In genomic region chr1:19878637-19878985, GRCh38 we compare ENCODE assay signal across 28 cellular contexts. TPM values are rescaled to one million over a fixed set of nuclear protein-coding genes. Genes with fewer than 3 reads are reported as not detected.
DNase-seq lines count a peak whose midpoint lies in the region; ATAC-seq and TF ChIP-seq lines count a peak whose summit lies in the region.
"Had no signal": no experiment of that assay in that cellular context is flagged by ENCODE, and none has a peak within 500 bp of the region (broad histone marks: within the 10 kb centered on the region; RNA-seq: fewer than 3 reads in every experiment).

No MANE protein-coding gene starts in this region.

- no peak overlapping the region for H2AK5ac ChIP-seq in mesenchymal stem cell (ENCODE audit: low read length, severe bottlenecking)

- H3K4me3 ChIP-seq in GM23338 (no peak overlapping the region), thyroid gland (replicated peaks in 1 of 3) (peak overlapping the region in 1 of 3 donors; percentile 3), mesenchymal stem cell (ENCODE audit: insufficient read depth in 1 of 2, low read depth in 1 of 2, low read length in 2 of 2) (no peak overlapping the region)
- H3K4me3 ChIP-seq: ascending aorta, ovary, sigmoid colon had no signal

- H3K27me3 Mint-ChIP-seq in GM23338 (ENCODE audit: insufficient read depth, low read depth, poor library complexity) (peaks cover 4% of the 10 kb centered on the region), nephron (ENCODE audit: low read depth) (no peaks in the 10 kb centered on the region)

- no peak overlapping the region for H3K14ac ChIP-seq in mesenchymal stem cell (ENCODE audit: low read length in 2 of 2)

- H3K4me3 Mint-ChIP-seq in GM23338 (no peak overlapping the region), nephron (no peak overlapping the region)
- H3K4me3 Mint-ChIP-seq: activated naive CD8-positive, alpha-beta T cell treated with anti-CD3 and anti-CD28 coated beads for 36 hours; naive B cell; WTC11 had no signal

- no peak overlapping the region for H4K8ac ChIP-seq in mesenchymal stem cell (ENCODE audit: low read length)

- no peak overlapping the region for H3K9ac ChIP-seq in mesenchymal stem cell (ENCODE audit: low read length)

- H3K4me2 ChIP-seq in GM23338 = no peak overlapping the region
- H3K4me2 ChIP-seq in mesenchymal stem cell (ENCODE audit: low read length, poor library complexity, severe bottlenecking) = no peak overlapping the region

- no peaks in the 10 kb centered on the region for H3F3A ChIP-seq in GM23338 (replicated peaks; ENCODE audit: low read depth)

- DNase-seq in GM23338 (ENCODE audit: low spot score) (no peak), epithelial cell of prostate (ENCODE audit: low read depth, low spot score) (no peak), thyroid gland (peak; percentile 87 to 88), mesenchymal stem cell (no peak), NCI-H1048 (lab: John Stamatoyannopoulos, UW) (no peak)
- DNase-seq: activated CD4-positive, alpha-beta T cell treated with anti-CD3 and anti-CD28 coated beads, Interleukin-2, amount 50 U/mL, for 48 hours; activated CD8-positive, alpha-beta memory T cell treated with anti-CD3 and anti-CD28 coated beads, Interleukin-2, amount 50 U/mL, for 48 hours; activated naive CD8-positive, alpha-beta T cell treated with anti-CD3 and anti-CD28 coated beads for 36 hours; central memory CD4-positive, alpha-beta T cell; dermis blood vessel endothelial cell; glutamatergic neuron; kidney glomerular epithelial cell; naive B cell; NCI-H1105; ovary; sigmoid colon; T-helper 9 cell had no signal

- H2AFZ ChIP-seq in GM23338 = peak overlapping the region; percentile 69; the same call in 1 of the 2 replicates
- H2AFZ ChIP-seq in mesenchymal stem cell (ENCODE audit: low read depth, low read length) = no peak overlapping the region

- 32 to 33% methylated on average over 12 of the region's 12 CpGs for WGBS in thyroid gland, 2 donors
- 95% methylated on average over 12 of the region's 12 CpGs for WGBS in mesenchymal stem cell

- ATAC-seq in GM23338 = no peak
- ATAC-seq in HG03378 (IDR thresholded peaks at IDR 0.05; ENCODE audit: unreplicated experiment) = no peak
- ATAC-seq: HCT116, Right ventricle myocardium inferior, WTC11 had no signal

- H3K79me1 ChIP-seq in mesenchymal stem cell (replicated peaks; ENCODE audit: low read length, poor library complexity, severe bottlenecking) = peaks cover 2% of the 10 kb centered on the region

- H3K18ac ChIP-seq in mesenchymal stem cell (ENCODE audit: low read depth in 1 of 2, low read length in 2 of 2) = no peak overlapping the region

- H3K9me3 ChIP-seq in thyroid gland = no peaks in the 10 kb centered on the region
- no peaks in the 10 kb centered on the region for H3K9me3 ChIP-seq in mesenchymal stem cell (ENCODE audit: control insufficient read depth, low read length)
- H3K9me3 ChIP-seq: ascending aorta, ovary, sigmoid colon had no signal

- no peak overlapping the region for H3K27ac ChIP-seq in GM23338 (ENCODE audit: low read depth)
- peak overlapping the region; percentile 59 for H3K27ac ChIP-seq in epithelial cell of prostate
- H3K27ac ChIP-seq in thyroid gland = peak overlapping the region; percentile 47 to 70 (median 61)
- no peak overlapping the region for H3K27ac ChIP-seq in mesenchymal stem cell (ENCODE audit: low read length, poor library complexity, severe bottlenecking)
- H3K27ac ChIP-seq: ascending aorta, ovary, sigmoid colon had no signal

- no peak overlapping the region for H4K91ac ChIP-seq in mesenchymal stem cell (ENCODE audit: low read length)

- H2BK15ac ChIP-seq in mesenchymal stem cell (ENCODE audit: low read depth, poor library complexity, severe bottlenecking) = no peak overlapping the region

- no peak overlapping the region for H2BK12ac ChIP-seq in mesenchymal stem cell (ENCODE audit: low read length in 2 of 2)

- no peaks in the 10 kb centered on the region for H3K9me2 ChIP-seq in GM23338 (ENCODE audit: insufficient read depth)

- H3K79me2 ChIP-seq in GM23338 (replicated peaks; ENCODE audit: insufficient read depth) = peaks cover 10% of the 10 kb centered on the region

- TF ChIP-seq POLR2A in thyroid gland (IDR thresholded peaks at IDR 0.05) = no peak

- H3K27me3 ChIP-seq in GM23338 (ENCODE audit: insufficient read depth) = no peaks in the 10 kb centered on the region
- H3K27me3 ChIP-seq in thyroid gland = no peaks in the 10 kb centered on the region
- H3K27me3 ChIP-seq in mesenchymal stem cell (ENCODE audit: control insufficient read depth in 1 of 2, insufficient read depth in 1 of 2, low read length in 2 of 2) = no peaks in the 10 kb centered on the region
- H3K27me3 ChIP-seq: ascending aorta, ovary had no signal

- H3K4me1 ChIP-seq in GM23338 (ENCODE audit: insufficient read depth) = peaks cover 4% of the 10 kb centered on the region; the same call in 1 of the 2 replicates
- H3K4me1 ChIP-seq in thyroid gland = peaks cover 8 to 18% of the 10 kb centered on the region in 2 donors
- no peaks in the 10 kb centered on the region for H3K4me1 ChIP-seq in mesenchymal stem cell (ENCODE audit: control insufficient read depth, insufficient read depth, low read depth, low read length)

- no peak overlapping the region for H2BK120ac ChIP-seq in mesenchymal stem cell (ENCODE audit: low read depth, low read length)

- TF ChIP-seq CTCF in GM23338 (conservative IDR thresholded peaks at IDR 0.05; ENCODE audit: low read depth in 2 of 2) = no peak
- no peak for TF ChIP-seq CTCF in nephron (IDR thresholded peaks at IDR 0.05; ENCODE audit: unreplicated experiment in 3 of 3)
- TF ChIP-seq CTCF in thyroid gland (IDR thresholded peaks at IDR 0.05) = no peak

- H3K27ac Mint-ChIP-seq in GM23338 (no peak overlapping the region), nephron (peak overlapping the region; percentile 14 to 88 (median 48))
- H3K27ac Mint-ChIP-seq: activated naive CD8-positive, alpha-beta T cell treated with anti-CD3 and anti-CD28 coated beads for 36 hours; activated T-helper 2 cell treated with anti-CD3 and anti-CD28 coated beads, Interferon-gamma antibody, Interleukin-2, Interleukin-4, amounts not matched to agents 10 μg/mL and 5 μg/mL and 100 μg/mL, durations not matched to agents 14 hours and 24 hours and 36 hours; CD14-positive monocyte; naive B cell; WTC11 had no signal

- H4K20me1 ChIP-seq in GM23338 (replicated peaks; ENCODE audit: insufficient read depth) = peaks cover 6% of the 10 kb centered on the region; the same call in 1 of the 2 replicates

- H3K4ac ChIP-seq in mesenchymal stem cell (ENCODE audit: low read depth in 1 of 2, low read length in 2 of 2) = no peak overlapping the region

- intact Hi-C loops in thyroid gland (cut with DNase I) = no loop called here

- H3K9me3 Mint-ChIP-seq in GM23338 (no peaks in the 10 kb centered on the region), nephron (no peaks in the 10 kb centered on the region)
- H3K9me3 Mint-ChIP-seq: activated naive CD8-positive, alpha-beta T cell treated with anti-CD3 and anti-CD28 coated beads for 36 hours; activated T-helper 2 cell treated with anti-CD3 and anti-CD28 coated beads, Interferon-gamma antibody, Interleukin-2, Interleukin-4, amounts not matched to agents 10 μg/mL and 5 μg/mL and 100 μg/mL, durations not matched to agents 14 hours and 24 hours and 36 hours had no signal

- H3K23ac ChIP-seq in mesenchymal stem cell (ENCODE audit: low read length in 2 of 2) = no peak overlapping the region

- no peak overlapping the region for H2BK5ac ChIP-seq in mesenchymal stem cell (ENCODE audit: low read depth, low read length, poor library complexity, severe bottlenecking)

- H3K36me3 ChIP-seq in GM23338 (ENCODE audit: insufficient read depth) = no peaks in the 10 kb centered on the region
- H3K36me3 ChIP-seq in thyroid gland = no peaks in the 10 kb centered on the region
- H3K36me3 ChIP-seq in mesenchymal stem cell (ENCODE audit: control insufficient read depth in 1 of 2, insufficient read depth in 2 of 2, low read depth in 1 of 2, low read length in 2 of 2) = no peaks in the 10 kb centered on the region
- H3K36me3 ChIP-seq: ascending aorta, ovary, sigmoid colon had no signal

- peaks cover 4% of the 10 kb centered on the region; the same call in 1 of the 3 replicates for H3K36me3 Mint-ChIP-seq in GM23338 (ENCODE audit: low read depth)
- H3K36me3 Mint-ChIP-seq in nephron (ENCODE audit: low read depth) = no peaks in the 10 kb centered on the region
- H3K36me3 Mint-ChIP-seq: activated naive CD8-positive, alpha-beta T cell treated with anti-CD3 and anti-CD28 coated beads for 36 hours; CD14-positive monocyte; WTC11 had no signal

- peaks cover 14% of the 10 kb centered on the region; the same call in 2 of the 3 replicates for H3K4me1 Mint-ChIP-seq in GM23338
- peaks cover 15% of the 10 kb centered on the region for H3K4me1 Mint-ChIP-seq in nephron

RNA-seq across cellular contexts. Expression of gene OTUD3, which starts 3.6 kb away (rescaled TPM):
- 12.9 and 13.3 TPM in 2 replicates for total RNA-seq in GM23338 (2014; rRNA removed; shearing (Covaris generic))
- 3.0 and 4.0 TPM in 2 replicates for polyA plus RNA-seq in GM23338 (2016; fragmentation: Nextera tagmentation; extraction: Ambion mirVana)
- total RNA-seq in thyroid gland = 1 to 10 TPM; 5.8 to 8.2 (median 6.7) TPM
- 4.1 TPM for polyA plus RNA-seq in mesenchymal stem cell (2013, experiment 1 of 2)
- polyA plus RNA-seq in mesenchymal stem cell (2013, experiment 2 of 2) = 3.6 TPM

RNA-seq across cellular contexts. Expression of gene PLA2G2E, which starts 44.8 kb away (rescaled TPM):
- not detected in 2 replicates for total RNA-seq in GM23338 (2014; rRNA removed; shearing (Covaris generic))
- not detected in 2 replicates for polyA plus RNA-seq in GM23338 (2016; fragmentation: Nextera tagmentation; extraction: Ambion mirVana)
- not detected for total RNA-seq in thyroid gland
- not detected for polyA plus RNA-seq in mesenchymal stem cell (2013, experiment 1 of 2)
- not detected for polyA plus RNA-seq in mesenchymal stem cell (2013, experiment 2 of 2)
- total RNA-seq: activated naive CD8-positive, alpha-beta T cell treated with anti-CD3 and anti-CD28 coated beads for 36 hours; activated T-helper 2 cell treated with anti-CD3 and anti-CD28 coated beads, Interferon-gamma antibody, Interleukin-2, Interleukin-4, amounts not matched to agents 10 μg/mL and 5 μg/mL and 100 μg/mL, durations not matched to agents 14 hours and 24 hours and 36 hours; ascending aorta; dermis blood vessel endothelial cell; lung microvascular endothelial cell; OCI-LY7; ovary; Right ventricle myocardium inferior; sigmoid colon; ureter; WTC11 had no signal
- polyA plus RNA-seq: CD14-positive monocyte, ovary, sigmoid colon had no signal

Comparison
In these comparisons a context has a peak if more than half of its experiments do, and no peak if none do; other contexts are left out.
1. DNase-seq: peak in thyroid gland (2 of 2); none in GM23338 (single experiment), epithelial cell of prostate (single experiment), mesenchymal stem cell (single experiment) and NCI-H1048 (single experiment).
2. H3K27ac ChIP-seq: peak in epithelial cell of prostate (single experiment) and thyroid gland (3 of 3); none in GM23338 (single experiment) and mesenchymal stem cell (single experiment).